31 cellular contexts compared by ENCODE assay signal in the genomic region with DNA sequence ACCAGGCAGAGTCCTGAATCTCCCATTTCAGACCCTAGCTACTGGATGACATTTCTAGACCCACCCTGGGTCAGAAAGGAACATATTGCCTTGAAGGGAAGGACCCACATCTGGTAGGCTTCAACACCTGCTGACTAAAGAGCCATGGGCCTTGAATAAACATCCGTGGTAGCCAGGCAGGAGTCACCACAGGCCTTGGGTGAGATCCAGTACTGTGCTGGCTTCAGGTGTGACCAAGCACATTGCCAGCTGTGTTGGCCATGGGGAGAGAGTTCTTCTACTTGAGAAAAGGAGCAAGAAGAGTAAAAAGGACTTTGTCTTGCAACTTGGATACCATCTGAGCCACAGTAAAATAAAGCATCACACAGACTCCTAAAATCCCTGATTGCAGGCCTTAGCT.
DNase-seq lines count a peak whose midpoint lies in the region; ATAC-seq, FAIRE-seq and TF ChIP-seq lines count a peak whose summit lies in the region.
"Had no signal": no experiment of that assay in that cellular context is flagged by ENCODE, and none has a peak within 500 bp of the region (broad histone marks: within the 10 kb centered on the region; RNA-seq: fewer than 3 reads in every experiment).

No MANE protein-coding gene starts in this region.

- H3K27me3 ChIP-seq in body of pancreas (no peaks in the 10 kb centered on the region), keratinocyte (ENCODE audit: control insufficient read depth, extremely low read depth, insufficient read depth, low read length) (no peaks in the 10 kb centered on the region)
- H3K27me3 ChIP-seq: suprapubic skin, upper lobe of right lung had no signal

- WGBS in body of pancreas, 2 donors: 25 to 40% methylated on average over 1 of the region's 1 CpG

- no peaks in the 10 kb centered on the region for H4K20me1 ChIP-seq in keratinocyte (ENCODE audit: control insufficient read depth, extremely low read depth, insufficient read depth, low read length)

- TF ChIP-seq POLR2A in body of pancreas (IDR thresholded peaks at IDR 0.05): no peak

- H3K27ac ChIP-seq in body of pancreas: peak overlapping the region in 3 of 4 donors; percentile 22 to 54 (median 37)
- peak overlapping the region; percentile 87 for H3K27ac ChIP-seq in keratinocyte (ENCODE audit: control insufficient read depth, insufficient read depth, low read length)
- H3K27ac ChIP-seq: skin epidermis, suprapubic skin, upper lobe of right lung had no signal

- no peak overlapping the region for H3K4me3 ChIP-seq in body of pancreas
- H3K4me3 ChIP-seq in keratinocyte (ENCODE audit: control insufficient read depth in 2 of 3, extremely low read depth in 1 of 3, insufficient read depth in 2 of 3, low read depth in 1 of 3, low read length in 3 of 3): no peak overlapping the region
- H3K4me3 ChIP-seq: skin epidermis, suprapubic skin, upper lobe of right lung had no signal

- H2AFZ ChIP-seq in keratinocyte (ENCODE audit: control insufficient read depth, low read length): peak overlapping the region; percentile 68

- DNase-seq in COLO668 (lab: John Stamatoyannopoulos, UW; ENCODE audit: unreplicated experiment) (peak; percentile 12), HT1080 (ENCODE audit: low read depth) (peak; percentile 50), body of pancreas (peak; percentile 70 to 89 (median 82)), keratinocyte (ENCODE audit: low read depth, low spot score) (peak; percentile 50)
- no peak for DNase-seq in effector memory CD8-positive, alpha-beta T cell
- no peak for DNase-seq in activated naive CD8-positive, alpha-beta T cell treated with anti-CD3 and anti-CD28 coated beads for 36 hours
- DNase-seq: activated B cell treated with CpG ODN at 0.5 μM for 24 hours; activated CD4-positive, alpha-beta T cell treated with anti-CD3 and anti-CD28 coated beads, Interleukin-2, amount 10 ng/mL, durations not matched to agents 7 days and 5 days; activated naive CD8-positive, alpha-beta T cell treated with anti-CD3 and anti-CD28 coated beads, Interleukin-2, amount 50 U/mL, for 24 hours; activated T-cell treated with anti-CD3 and anti-CD28 coated beads, Interleukin-2, amount 50 U/mL, for 4 hours; Karpas-422; MV-4-11; NCI-H1436 treated with DMSO at 0.1 percent for 48 hours; NCI-H2107; NCI-H345; nephron progenitor cell; retina; stimulated activated naive CD4-positive, alpha-beta T cell; T-cell; upper lobe of right lung had no signal

- peak; percentile 95 for ATAC-seq in body of pancreas
- ATAC-seq in effector memory CD8-positive, alpha-beta T cell (replicated peaks): no peak
- ATAC-seq in HG03159 (IDR thresholded peaks at IDR 0.05; ENCODE audit: unreplicated experiment): no peak
- ATAC-seq in HG03521 (IDR thresholded peaks at IDR 0.05; ENCODE audit: unreplicated experiment): no peak
- ATAC-seq: activated naive CD8-positive, alpha-beta T cell treated with anti-CD3 and anti-CD28 coated beads, Interleukin-2, amount 50 U/mL, for 24 hours; activated T-cell treated with anti-CD3 and anti-CD28 coated beads, Interleukin-2, amount 50 U/mL, for 4 hours; HepG2; left lobe of liver; T-cell had no signal

- no peaks in the 10 kb centered on the region for H3K36me3 Mint-ChIP-seq in effector memory CD8-positive, alpha-beta T cell (ENCODE audit: insufficient read depth)
- H3K36me3 Mint-ChIP-seq in activated naive CD8-positive, alpha-beta T cell treated with anti-CD3 and anti-CD28 coated beads for 36 hours: no peaks in the 10 kb centered on the region
- H3K36me3 Mint-ChIP-seq: memory B cell, T-cell had no signal

- FAIRE-seq in keratinocyte (lab: Jason Lieb, UNC): no peak
- FAIRE-seq: A204.1, D721Med, endometrium, H1, HepG2 had no signal

- peaks cover 0 to 5% of the 10 kb centered on the region in 2 donors for H3K9me3 Mint-ChIP-seq in effector memory CD8-positive, alpha-beta T cell
- H3K9me3 Mint-ChIP-seq in activated naive CD8-positive, alpha-beta T cell treated with anti-CD3 and anti-CD28 coated beads for 36 hours: peaks cover 3% of the 10 kb centered on the region
- H3K9me3 Mint-ChIP-seq: activated CD4-positive, alpha-beta T cell treated with anti-CD3 and anti-CD28 coated beads, Interleukin-2, amount 10 ng/mL, durations not matched to agents 7 days and 5 days; activated T-cell treated with anti-CD3 and anti-CD28 coated beads, Interleukin-2, amount 50 U/mL, for 4 hours; nephron progenitor cell had no signal

- dilution Hi-C loops in keratinocyte (cut with MboI; ENCODE audit: extremely low pct_ligation_motif_present, low sequenced_read_pairs): no loop called here

- H3K9ac ChIP-seq in keratinocyte (ENCODE audit: control insufficient read depth, extremely low read depth, insufficient read depth, low read length): peak overlapping the region; percentile 41

- H3K27me3 Mint-ChIP-seq in effector memory CD8-positive, alpha-beta T cell: no peaks in the 10 kb centered on the region
- H3K27me3 Mint-ChIP-seq in activated naive CD8-positive, alpha-beta T cell treated with anti-CD3 and anti-CD28 coated beads for 36 hours: peaks cover 4% of the 10 kb centered on the region
- H3K27me3 Mint-ChIP-seq: activated B cell treated with CpG ODN at 0.5 μM for 24 hours; activated CD4-positive, alpha-beta T cell treated with anti-CD3 and anti-CD28 coated beads, Interleukin-2, amount 10 ng/mL, durations not matched to agents 7 days and 5 days; activated naive CD8-positive, alpha-beta T cell treated with anti-CD3 and anti-CD28 coated beads, Interleukin-2, amount 50 U/mL, for 24 hours; memory B cell; T-cell had no signal

- H3K9me1 ChIP-seq in keratinocyte (ENCODE audit: control insufficient read depth, extremely low read depth, insufficient read depth, low read length): no peaks in the 10 kb centered on the region

- peak overlapping the region; percentile 62 for H3K4me2 ChIP-seq in keratinocyte (ENCODE audit: control insufficient read depth, extremely low read depth, insufficient read depth, low read depth, low read length)

- H3K9me3 ChIP-seq in body of pancreas: no peaks in the 10 kb centered on the region
- no peaks in the 10 kb centered on the region for H3K9me3 ChIP-seq in keratinocyte (ENCODE audit: control insufficient read depth, low read depth, low read length)
- H3K9me3 ChIP-seq: upper lobe of right lung had no signal

- no peaks in the 10 kb centered on the region for H3K36me3 ChIP-seq in body of pancreas (replicated peaks in 1 of 2; ENCODE audit: insufficient read depth in 1 of 2, low read depth in 2 of 2)
- H3K36me3 ChIP-seq in keratinocyte (ENCODE audit: control insufficient read depth in 2 of 2, extremely low read depth in 1 of 2, insufficient read depth in 2 of 2, low read length in 2 of 2): no peaks in the 10 kb centered on the region
- H3K36me3 ChIP-seq: suprapubic skin, upper lobe of right lung had no signal

- H3K79me2 ChIP-seq in keratinocyte (ENCODE audit: control insufficient read depth, insufficient read depth, low read length): no peaks in the 10 kb centered on the region

- H3K4me3 Mint-ChIP-seq in effector memory CD8-positive, alpha-beta T cell: no peak overlapping the region
- no peak overlapping the region for H3K4me3 Mint-ChIP-seq in activated naive CD8-positive, alpha-beta T cell treated with anti-CD3 and anti-CD28 coated beads for 36 hours
- H3K4me3 Mint-ChIP-seq: activated B cell treated with CpG ODN at 0.5 μM for 24 hours; activated CD4-positive, alpha-beta T cell treated with anti-CD3 and anti-CD28 coated beads, Interleukin-2, amount 10 ng/mL, durations not matched to agents 7 days and 5 days; activated naive CD8-positive, alpha-beta T cell treated with anti-CD3 and anti-CD28 coated beads, Interleukin-2, amount 50 U/mL, for 24 hours; activated T-cell treated with anti-CD3 and anti-CD28 coated beads, Interleukin-2, amount 50 U/mL, for 4 hours; memory B cell; nephron progenitor cell; T-cell had no signal

- H3K4me1 ChIP-seq in body of pancreas (peaks cover 14% of the 10 kb centered on the region), keratinocyte (ENCODE audit: control insufficient read depth, extremely low read depth, insufficient read depth, low read length) (peaks cover 30% of the 10 kb centered on the region)
- H3K4me1 ChIP-seq: suprapubic skin, upper lobe of right lung had no signal

- H3K27ac Mint-ChIP-seq in effector memory CD8-positive, alpha-beta T cell: no peak overlapping the region
- H3K27ac Mint-ChIP-seq in activated naive CD8-positive, alpha-beta T cell treated with anti-CD3 and anti-CD28 coated beads for 36 hours: no peak overlapping the region
- H3K27ac Mint-ChIP-seq: activated B cell treated with CpG ODN at 0.5 μM for 24 hours; activated CD4-positive, alpha-beta T cell treated with anti-CD3 and anti-CD28 coated beads, Interleukin-2, amount 10 ng/mL, durations not matched to agents 7 days and 5 days; activated naive CD8-positive, alpha-beta T cell treated with anti-CD3 and anti-CD28 coated beads, Interleukin-2, amount 50 U/mL, for 24 hours; memory B cell; nephron progenitor cell; T-cell had no signal

- H3K4me1 Mint-ChIP-seq in effector memory CD8-positive, alpha-beta T cell (ENCODE audit: low read depth in 2 of 2): no peaks in the 10 kb centered on the region
- H3K4me1 Mint-ChIP-seq in activated naive CD8-positive, alpha-beta T cell treated with anti-CD3 and anti-CD28 coated beads for 36 hours: no peaks in the 10 kb centered on the region
- H3K4me1 Mint-ChIP-seq: activated B cell treated with CpG ODN at 0.5 μM for 24 hours; activated CD4-positive, alpha-beta T cell treated with anti-CD3 and anti-CD28 coated beads, Interleukin-2, amount 10 ng/mL, durations not matched to agents 7 days and 5 days; activated naive CD8-positive, alpha-beta T cell treated with anti-CD3 and anti-CD28 coated beads, Interleukin-2, amount 50 U/mL, for 24 hours; memory B cell; nephron progenitor cell; T-cell had no signal

- no peak for TF ChIP-seq CTCF in body of pancreas (IDR thresholded peaks at IDR 0.05)
- no peak for TF ChIP-seq CTCF in keratinocyte (optimal IDR thresholded peaks at IDR 0.05 in 1 of 3, IDR thresholded peaks at IDR 0.05 in 1 of 3, conservative IDR thresholded peaks at IDR 0.05 in 1 of 3; ENCODE audit: extremely low read depth in 1 of 3, insufficient read depth in 2 of 3, low read length in 3 of 3)

- intact Hi-C loops in body of pancreas (cut with DNase I): no loop called here

Comparison
In these comparisons a context has a peak if more than half of its experiments do, and no peak if none do; other contexts are left out.
1. DNase-seq: peak in COLO668 (single experiment), HT1080 (single experiment), body of pancreas (4 of 4) and keratinocyte (single experiment); none in effector memory CD8-positive, alpha-beta T cell (0 of 3) and activated naive CD8-positive, alpha-beta T cell treated with anti-CD3 and anti-CD28 coated beads for 36 hours (single experiment).